Comparison of ENCODE assay signal across 11 cellular contexts in the genomic region with DNA sequence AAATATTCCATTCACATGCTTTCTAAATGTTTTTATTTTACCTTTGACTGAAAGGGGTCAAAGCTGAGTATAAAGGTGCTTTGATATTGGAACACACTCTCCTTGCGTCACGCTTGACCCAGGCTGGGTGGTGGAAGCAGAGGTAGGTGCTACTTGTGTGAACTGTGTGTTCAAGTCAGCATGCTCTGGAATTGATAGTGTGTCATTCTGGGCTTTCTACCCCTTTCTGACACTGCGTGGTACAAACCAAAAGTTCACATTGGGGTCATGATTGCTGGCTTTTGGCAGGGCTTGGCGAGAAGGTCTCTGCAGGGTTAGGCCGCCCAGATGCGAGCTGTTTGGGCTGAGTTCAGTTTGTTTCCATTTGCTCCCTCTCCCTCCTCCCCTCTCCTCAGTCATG.
A peak's percentile ranks its signal among the peaks of the same experiment; 100 is the strongest.
DNase-seq lines count a peak whose midpoint lies in the region; ATAC-seq, FAIRE-seq and TF ChIP-seq lines count a peak whose summit lies in the region.
"Had no signal": no experiment of that assay in that cellular context is flagged by ENCODE, and none has a peak within 500 bp of the region (broad histone marks: within the 10 kb centered on the region; RNA-seq: fewer than 3 reads in every experiment).

No MANE protein-coding gene starts in this region.

- intact Hi-C loops in left colon (cut with DNase I, micrococcal nuclease) = no loop called here

- no peak for TF ChIP-seq CTCF in coronary artery (IDR thresholded peaks at IDR 0.05)

- peak overlapping the region; percentile 31 to 36 for H3K27ac ChIP-seq in coronary artery

- ATAC-seq in left colon (no peak), HG03097 (IDR thresholded peaks at IDR 0.05; ENCODE audit: low FRiP score, unreplicated experiment) (no peak), HG02938 (IDR thresholded peaks at IDR 0.05; ENCODE audit: unreplicated experiment) (no peak)

- no peak for FAIRE-seq in GM19239 (lab: Jason Lieb, UNC)

- H3K4me3 ChIP-seq in coronary artery = no peak overlapping the region

- DNase-seq in M059J (ENCODE audit: low read depth) = peak; percentile 44
- peak; percentile 69 for DNase-seq in coronary artery (ENCODE audit: low spot score)
- peak; percentile 10 to 32 for DNase-seq in left colon
- peak; percentile 74 for DNase-seq in stromal cell of bone marrow (ENCODE audit: low read depth)
- no peak for DNase-seq in T-helper 1 cell
- DNase-seq in GM19239 (ENCODE audit: insufficient read length, low spot score) = no peak
- DNase-seq: NCI-H2081; stimulated activated CD4-positive, alpha-beta T cell treated with anti-CD3 and anti-CD28 coated beads, Interleukin-1b, Interleukin-23, amount 100 ng/mL, for 48 hours; stimulated activated naive CD4-positive, alpha-beta T cell had no signal

Comparison
In these comparisons a context has a peak if more than half of its experiments do, and no peak if none do; other contexts are left out.
1. DNase-seq: peak in M059J (single experiment), coronary artery (single experiment), left colon (2 of 2) and stromal cell of bone marrow (single experiment); none in T-helper 1 cell (0 of 5) and GM19239 (single experiment).